Comparison of ENCODE assay signal across 17 cellular contexts in the genomic region with DNA sequence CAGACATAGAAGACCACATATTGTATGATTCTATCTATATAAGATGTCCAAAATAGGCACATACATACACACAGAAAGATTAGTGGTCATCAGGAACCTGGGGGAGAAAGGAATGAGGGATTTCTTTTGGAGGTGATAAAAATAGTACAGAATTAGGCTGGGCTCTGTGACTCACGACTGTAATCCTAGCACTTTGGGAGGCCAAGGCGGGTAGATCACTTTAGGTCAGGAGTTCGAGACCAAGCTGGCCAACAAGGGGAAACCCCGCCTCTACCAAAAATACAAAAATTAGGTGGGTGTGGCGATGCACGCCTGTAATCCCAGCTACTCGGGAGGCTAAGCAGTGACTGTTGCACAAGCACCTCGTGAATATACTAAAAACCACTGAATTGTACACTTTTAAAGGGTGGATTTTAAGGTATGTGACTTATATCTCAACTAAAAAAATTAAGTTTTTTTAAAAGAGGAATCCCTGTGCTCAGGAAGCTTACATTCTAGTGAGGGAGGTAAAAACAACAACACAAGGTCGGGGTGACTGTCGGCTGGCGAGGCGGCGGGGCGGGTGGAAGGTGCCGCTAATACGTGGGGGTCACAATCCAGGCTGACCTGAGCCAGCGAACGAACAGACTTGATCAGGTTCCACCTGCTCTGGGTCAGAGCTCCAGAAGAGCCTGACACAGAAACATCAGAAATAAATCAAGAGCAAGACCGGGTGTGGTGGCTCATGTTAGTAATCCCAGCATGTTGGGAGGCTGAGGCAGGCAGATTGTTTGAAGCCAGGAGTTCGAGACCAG. TPM values are rescaled to one million over a fixed set of nuclear protein-coding genes. Genes with fewer than 3 reads are reported as not detected.
DNase-seq lines count a peak whose midpoint lies in the region; ATAC-seq lines count a peak whose summit lies in the region.
"Had no signal": no experiment of that assay in that cellular context is flagged by ENCODE, and none has a peak within 500 bp of the region (broad histone marks: within the 10 kb centered on the region; RNA-seq: fewer than 3 reads in every experiment).

No MANE protein-coding gene starts in this region.

- H3K27ac Mint-ChIP-seq in T-helper 2 cell treated with Interferon-gamma antibody and Interleukin-4, amounts not matched to agents 5 μg/mL and 100 μg/mL, for 36 hours: peak overlapping the region; percentile 17
- H3K27ac Mint-ChIP-seq in activated T-cell treated with anti-CD3 and anti-CD28 coated beads, Interleukin-2, amount 50 U/mL, for 72 hours: no peak overlapping the region

- ATAC-seq in activated T-cell treated with anti-CD3 and anti-CD28 coated beads, Interleukin-2, amount 50 U/mL, for 72 hours (replicated peaks in 1 of 2): no peak
- ATAC-seq in HG02840 (IDR thresholded peaks at IDR 0.05; ENCODE audit: low FRiP score, unreplicated experiment) (no peak), GM21529 (IDR thresholded peaks at IDR 0.05; ENCODE audit: unreplicated experiment) (no peak)

- no peaks in the 10 kb centered on the region for H3K9me3 Mint-ChIP-seq in T-helper 2 cell treated with Interferon-gamma antibody and Interleukin-4, amounts not matched to agents 5 μg/mL and 100 μg/mL, for 36 hours
- no peaks in the 10 kb centered on the region for H3K9me3 Mint-ChIP-seq in activated T-cell treated with anti-CD3 and anti-CD28 coated beads, Interleukin-2, amount 50 U/mL, for 72 hours

- no peak overlapping the region for H3K4me3 Mint-ChIP-seq in T-helper 2 cell treated with Interferon-gamma antibody and Interleukin-4, amounts not matched to agents 5 μg/mL and 100 μg/mL, for 36 hours
- no peak overlapping the region for H3K4me3 Mint-ChIP-seq in activated T-cell treated with anti-CD3 and anti-CD28 coated beads, Interleukin-2, amount 50 U/mL, for 72 hours

- intact Hi-C loops in posterior vena cava (cut with DNase I): no loop called here

- H3K4me1 Mint-ChIP-seq in T-helper 2 cell treated with Interferon-gamma antibody and Interleukin-4, amounts not matched to agents 5 μg/mL and 100 μg/mL, for 36 hours (ENCODE audit: low read depth): no peaks in the 10 kb centered on the region
- H3K4me1 Mint-ChIP-seq in activated T-cell treated with anti-CD3 and anti-CD28 coated beads, Interleukin-2, amount 50 U/mL, for 72 hours (ENCODE audit: low read depth): peaks cover 6% of the 10 kb centered on the region

- H3K27me3 Mint-ChIP-seq in T-helper 2 cell treated with Interferon-gamma antibody and Interleukin-4, amounts not matched to agents 5 μg/mL and 100 μg/mL, for 36 hours (ENCODE audit: low read depth): no peaks in the 10 kb centered on the region
- no peaks in the 10 kb centered on the region for H3K27me3 Mint-ChIP-seq in activated T-cell treated with anti-CD3 and anti-CD28 coated beads, Interleukin-2, amount 50 U/mL, for 72 hours (ENCODE audit: low read depth)

- H3K36me3 Mint-ChIP-seq in T-helper 2 cell treated with Interferon-gamma antibody and Interleukin-4, amounts not matched to agents 5 μg/mL and 100 μg/mL, for 36 hours (ENCODE audit: low read depth): peaks cover 58% of the 10 kb centered on the region
- peaks cover 0 to 4% of the 10 kb centered on the region in 2 donors for H3K36me3 Mint-ChIP-seq in activated T-cell treated with anti-CD3 and anti-CD28 coated beads, Interleukin-2, amount 50 U/mL, for 72 hours (ENCODE audit: insufficient read depth in 2 of 2)

- no peak for DNase-seq in T-helper 2 cell treated with Interferon-gamma antibody and Interleukin-4, amounts not matched to agents 5 μg/mL and 100 μg/mL, for 36 hours (ENCODE audit: low spot score)
- DNase-seq in T-helper 2 cell: no peak
- peak; percentile 33 for DNase-seq in EH (ENCODE audit: low read depth)
- DNase-seq in amniotic epithelial cell (ENCODE audit: low read depth): peak; percentile 14
- peak; percentile 76 for DNase-seq in posterior vena cava (ENCODE audit: low spot score)
- no peak for DNase-seq in activated T-cell treated with anti-CD3 and anti-CD28 coated beads, Interleukin-2, amount 50 U/mL, for 72 hours
- DNase-seq: AML-193, DMS79 treated with DMSO at 0.1 percent for 48 hours, H7, NCI-H1694 treated with DMSO at 0.1 percent for 48 hours, NCI-H2227 treated with DMSO at 0.1 percent for 48 hours, NCI-H510A treated with DMSO at 0.1 percent for 48 hours, NCI-H774, OCI-M1, SHP77 had no signal

RNA-seq across cellular contexts. Expression of a gene that starts 25.3 kb away (rescaled TPM):
- under 1 TPM; 0.62 to 0.93 TPM for total RNA-seq in posterior vena cava
- total RNA-seq in activated T-cell treated with anti-CD3 and anti-CD28 coated beads, Interleukin-2, amount 50 U/mL, for 72 hours: 10 to 100 TPM in 1 of 2 donors, 1 to 10 TPM in 1; 8.0 to 10.6 TPM

Comparison
In these comparisons a context has a peak if more than half of its experiments do, and no peak if none do; other contexts are left out.
1. DNase-seq: peak in EH (single experiment), amniotic epithelial cell (single experiment) and posterior vena cava (single experiment); none in T-helper 2 cell treated with Interferon-gamma antibody and Interleukin-4, amounts not matched to agents 5 μg/mL and 100 μg/mL, for 36 hours (single experiment), T-helper 2 cell (0 of 5) and activated T-cell treated with anti-CD3 and anti-CD28 coated beads, Interleukin-2, amount 50 U/mL, for 72 hours (0 of 2).
2. RNA of a gene that starts 25.3 kb away (total RNA-seq): 8.0 to 10.6 TPM in activated T-cell treated with anti-CD3 and anti-CD28 coated beads, Interleukin-2, amount 50 U/mL, for 72 hours; 0.62 to 0.93 TPM in posterior vena cava; every median in the first group is over 4 times any median in the second.